Comparison of ENCODE assay signal across 15 cellular contexts in the genomic region with DNA sequence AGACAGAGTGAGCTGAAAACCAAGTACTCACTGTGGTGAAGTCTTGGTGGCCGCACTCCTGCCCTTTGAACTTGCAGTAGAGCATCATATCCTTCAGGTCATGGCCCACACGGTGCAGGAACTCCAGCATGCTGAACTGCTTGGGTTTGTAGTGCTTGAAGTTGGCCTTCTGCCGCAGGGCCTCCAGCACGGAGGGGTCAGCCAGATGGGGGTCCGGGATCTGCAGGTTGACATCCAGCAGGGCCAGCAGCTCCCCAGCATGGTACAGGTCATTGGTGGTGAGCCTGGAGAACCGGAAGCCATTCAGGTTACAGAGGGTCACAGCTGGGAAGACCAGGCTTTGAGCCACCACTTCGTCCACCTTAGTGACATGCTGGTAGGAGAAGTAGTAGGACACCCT.
"Had no signal": no experiment of that assay in that cellular context is flagged by ENCODE, and none has a peak within 500 bp of the region (broad histone marks: within the 10 kb centered on the region; RNA-seq: fewer than 3 reads in every experiment).

No MANE protein-coding gene starts in this region.

- H3K4me3 ChIP-seq: esophagus muscularis mucosa, lung, thyroid gland had no signal

- H3K27ac ChIP-seq: esophagus muscularis mucosa, thyroid gland had no signal

- H3K36me3 ChIP-seq: esophagus muscularis mucosa, thyroid gland had no signal

- H3K9me3 ChIP-seq: esophagus muscularis mucosa, thyroid gland had no signal

- FAIRE-seq: endothelial cell of umbilical vein, keratinocyte, TTC549 had no signal

- ATAC-seq: activated CD8-positive, alpha-beta memory T cell treated with anti-CD3 and anti-CD28 coated beads, Interleukin-2, amount 10 ng/mL, durations not matched to agents 7 days and 5 days; left lobe of liver had no signal

- DNase-seq: activated CD4-positive, alpha-beta T cell treated with anti-CD3 and anti-CD28 coated beads for 4 hours; activated naive CD4-positive, alpha-beta T cell; activated naive CD8-positive, alpha-beta T cell treated with anti-CD3 and anti-CD28 coated beads, Interleukin-2, amount 10 ng/mL, durations not matched to agents 7 days and 5 days; effector CD8-positive, alpha-beta T cell; stimulated activated CD8-positive, alpha-beta memory T cell treated with anti-CD3 and anti-CD28 coated beads, Interleukin-4, amount 100 ng/mL, for 48 hours; stimulated activated naive CD4-positive, alpha-beta T cell; SW 1271; thyroid gland had no signal
